Comparison of ENCODE assay signal across 1 cellular context in the genomic region with DNA sequence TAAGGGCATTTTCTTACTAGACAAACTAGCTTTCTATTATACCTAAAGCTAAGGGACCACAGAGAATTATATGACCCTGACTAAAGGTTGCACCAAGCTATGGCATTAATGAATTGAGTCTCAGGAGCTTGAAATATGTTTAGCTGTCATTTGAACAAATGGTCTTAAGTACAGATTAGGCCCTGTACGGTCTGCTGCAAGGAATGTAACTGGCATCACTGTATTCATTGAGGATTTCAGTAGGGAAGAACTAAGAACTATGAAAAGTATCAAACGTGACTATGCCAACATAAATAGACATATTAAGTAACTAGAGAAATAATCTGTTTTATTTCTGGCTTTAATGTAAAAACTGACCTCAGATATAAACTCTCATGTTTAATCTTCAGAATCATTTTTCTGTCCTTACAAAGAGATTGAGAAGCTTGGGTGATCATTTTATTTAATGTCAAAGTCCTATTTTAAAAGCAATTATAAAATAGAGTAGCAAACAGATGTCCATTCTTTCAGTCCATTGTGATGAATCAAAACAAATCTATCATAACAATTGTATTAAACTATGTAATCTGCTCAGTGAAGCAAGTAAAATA.
TF ChIP-seq lines count a peak whose summit lies in the region.

No MANE protein-coding gene starts in this region.

TF ChIP-seq in SK-N-SH treated with all-trans-retinoic acid at 6 μM for 48 hours, 23 proteins besides CTCF, POLR2A, EP300 and RAD21 (continued from another document):
- TF ChIP-seq ZC3H10 (CRISPR knock-in tag; IDR thresholded peaks at IDR 0.05) (0 out of 2 replicates have a peak, but pooled peaks have one; percentile 45), ISL1 (CRISPR knock-in tag; IDR thresholded peaks at IDR 0.05) (peak; percentile 98)
